Comparison of ENCODE assay signal across 10 cellular contexts in the genomic region with DNA sequence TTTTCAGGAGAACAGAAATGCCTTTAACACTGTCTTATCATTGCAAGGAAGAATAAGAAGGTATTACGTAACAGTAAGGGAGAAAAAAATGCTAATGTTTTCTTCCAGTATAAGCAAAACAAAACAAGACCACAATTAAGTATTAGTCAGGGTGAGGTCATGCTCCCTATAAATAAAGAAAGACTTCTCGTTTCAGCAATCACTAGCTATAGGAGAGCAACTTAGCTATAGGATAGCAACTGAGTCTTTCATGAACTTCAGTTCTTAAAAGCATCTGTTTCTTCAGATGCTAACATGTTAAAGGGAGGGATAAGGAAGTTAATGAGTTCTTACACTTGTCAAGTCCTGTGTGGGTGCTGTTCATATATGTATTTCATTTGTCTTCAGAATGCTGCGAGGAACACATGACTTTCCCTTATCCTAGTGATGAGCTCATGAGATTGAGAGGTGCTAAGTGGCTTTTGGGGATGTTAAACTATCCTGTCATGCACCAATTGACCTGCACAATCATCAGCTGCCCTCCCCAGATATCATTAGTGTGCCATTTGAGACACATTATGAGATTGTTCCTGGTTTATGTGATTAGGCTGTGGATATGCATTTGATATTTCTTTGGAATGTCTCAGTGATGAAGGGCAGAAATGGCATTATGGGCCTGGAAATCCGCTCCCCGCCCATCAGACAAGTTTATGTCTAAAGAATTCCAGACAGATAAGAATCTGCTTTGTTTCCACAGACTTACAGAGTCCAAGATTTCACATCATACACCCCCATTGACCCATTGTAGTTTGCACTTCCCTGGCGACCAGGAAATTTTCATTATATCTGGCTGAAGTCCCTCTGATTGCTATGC. TPM values are rescaled to one million over a fixed set of nuclear protein-coding genes. Genes with fewer than 3 reads are reported as not detected.
DNase-seq lines count a peak whose midpoint lies in the region; ATAC-seq and TF ChIP-seq lines count a peak whose summit lies in the region.
"Had no signal": no experiment of that assay in that cellular context is flagged by ENCODE, and none has a peak within 500 bp of the region (broad histone marks: within the 10 kb centered on the region; RNA-seq: fewer than 3 reads in every experiment).

No MANE protein-coding gene starts in this region.

- H3K36me3 ChIP-seq in upper lobe of left lung (no peaks in the 10 kb centered on the region), endodermal cell (ENCODE audit: control insufficient read depth, insufficient read depth, low read length) (no peaks in the 10 kb centered on the region)
- H3K36me3 ChIP-seq: BE2C had no signal

- H3K27me3 Mint-ChIP-seq in endodermal cell (ENCODE audit: insufficient read depth): no peaks in the 10 kb centered on the region

- peaks cover 28 to 55% (median 44%) of the 10 kb centered on the region in 4 donors for H3K4me1 ChIP-seq in upper lobe of left lung
- H3K4me1 ChIP-seq in endodermal cell (ENCODE audit: control insufficient read depth, insufficient read depth, low read length): peaks cover 25% of the 10 kb centered on the region

- peak; percentile 50 for DNase-seq in NCI-H345 (lab: John Stamatoyannopoulos, UW)
- DNase-seq in NCI-H345 treated with DMSO at 0.1 percent for 48 hours (lab: John Stamatoyannopoulos, UW; ENCODE audit: unreplicated experiment): no peak
- peak; percentile 8 to 65 for DNase-seq in SW 1271 (lab: John Stamatoyannopoulos, UW)
- DNase-seq in islet precursor cell: peak; percentile 49
- no peak for DNase-seq in upper lobe of left lung
- no peak for DNase-seq in endodermal cell
- no peak for DNase-seq in activated gamma-delta T cell treated with Interleukin-2 at 50 U/mL for 16 hours
- DNase-seq in amygdala (lab: John Stamatoyannopoulos, UW): no peak
- DNase-seq: activated CD4-positive, alpha-beta memory T cell treated with anti-CD3 and anti-CD28 coated beads, Interleukin-2, amount 10 ng/mL, durations not matched to agents 7 days and 5 days; BE2C had no signal

- no peak for TF ChIP-seq POLR2A in upper lobe of left lung (IDR thresholded peaks at IDR 0.05)

- no peaks in the 10 kb centered on the region for H3K9me3 Mint-ChIP-seq in endodermal cell
- H3K9me3 Mint-ChIP-seq: activated CD4-positive, alpha-beta memory T cell treated with anti-CD3 and anti-CD28 coated beads, Interleukin-2, amount 10 ng/mL, durations not matched to agents 7 days and 5 days had no signal

- no peak overlapping the region for H3K27ac Mint-ChIP-seq in endodermal cell
- H3K27ac Mint-ChIP-seq: activated CD4-positive, alpha-beta memory T cell treated with anti-CD3 and anti-CD28 coated beads, Interleukin-2, amount 10 ng/mL, durations not matched to agents 7 days and 5 days had no signal

- ATAC-seq in upper lobe of left lung (ENCODE audit: low FRiP score in 2 of 2): peak in 1 of 2 donors; percentile 62

- H3K9me3 ChIP-seq in upper lobe of left lung (no peaks in the 10 kb centered on the region), endodermal cell (ENCODE audit: control insufficient read depth, low read length) (no peaks in the 10 kb centered on the region)
- H3K9me3 ChIP-seq: BE2C had no signal

- peak in 1 of 4 donors; percentile 10 for TF ChIP-seq EP300 in upper lobe of left lung (IDR thresholded peaks at IDR 0.05)

- H3K4me1 Mint-ChIP-seq in endodermal cell: peaks cover 31% of the 10 kb centered on the region
- H3K4me1 Mint-ChIP-seq: activated CD4-positive, alpha-beta memory T cell treated with anti-CD3 and anti-CD28 coated beads, Interleukin-2, amount 10 ng/mL, durations not matched to agents 7 days and 5 days had no signal

- H3K27ac ChIP-seq in upper lobe of left lung: peak overlapping the region; percentile 23 to 64 (median 48)
- no peak overlapping the region for H3K27ac ChIP-seq in endodermal cell (ENCODE audit: low read depth, low read length)

- H3K9ac ChIP-seq in endodermal cell (ENCODE audit: extremely low read depth, low read length, poor library complexity, severe bottlenecking): no peak overlapping the region

- TF ChIP-seq CTCF in upper lobe of left lung (IDR thresholded peaks at IDR 0.05) (no peak), endodermal cell (conservative IDR thresholded peaks at IDR 0.05) (no peak)

- no peaks in the 10 kb centered on the region for H3K27me3 ChIP-seq in upper lobe of left lung
- H3K27me3 ChIP-seq in endodermal cell (ENCODE audit: control insufficient read depth, insufficient read depth, low read length, poor library complexity, severe bottlenecking): no peaks in the 10 kb centered on the region
- H3K27me3 ChIP-seq: BE2C had no signal

- no peaks in the 10 kb centered on the region for H3K36me3 Mint-ChIP-seq in endodermal cell (ENCODE audit: low read depth)

- H3K4me3 ChIP-seq in upper lobe of left lung (no peak overlapping the region), endodermal cell (ENCODE audit: low read length) (no peak overlapping the region)

- H3K4me3 Mint-ChIP-seq in endodermal cell: no peak overlapping the region
- H3K4me3 Mint-ChIP-seq: activated CD4-positive, alpha-beta memory T cell treated with anti-CD3 and anti-CD28 coated beads, Interleukin-2, amount 10 ng/mL, durations not matched to agents 7 days and 5 days had no signal

- WGBS in upper lobe of left lung, 2 donors: 55 to 60% methylated on average over 6 of the region's 6 CpGs
- 65 to 92% methylated on average over 4 to 5 of the region's 6 CpGs for WGBS in endodermal cell (ENCODE audit: insufficient coverage in 1 of 2, insufficient read length in 1 of 2), 2 experiments

RNA-seq across cellular contexts. Expression of gene LAMA4, which starts 37.4 kb away (rescaled TPM):
- total RNA-seq in upper lobe of left lung (100 to 1,000 TPM in 2 of 6 donors, 10 to 100 TPM in 4; 29.5 to 119 (median 58.9) TPM), endodermal cell (1 to 10 TPM in 1 of 2 donors, under 1 TPM in 1; 0.24 to 3.7 TPM)
- 6.4 TPM for polyA plus RNA-seq in endodermal cell (2013, experiment 1 of 2)
- 4.8 TPM for polyA plus RNA-seq in endodermal cell (2013, experiment 2 of 2)
- total RNA-seq: activated CD4-positive, alpha-beta memory T cell treated with anti-CD3 and anti-CD28 coated beads, Interleukin-2, amount 10 ng/mL, durations not matched to agents 7 days and 5 days had no signal

Comparison
In these comparisons a context has a peak if more than half of its experiments do, and no peak if none do; other contexts are left out.
1. DNase-seq: peak in NCI-H345 (single experiment), SW 1271 (2 of 2) and islet precursor cell (single experiment); none in NCI-H345 treated with DMSO at 0.1 percent for 48 hours (single experiment), upper lobe of left lung (0 of 2), endodermal cell (single experiment), activated gamma-delta T cell treated with Interleukin-2 at 50 U/mL for 16 hours (single experiment) and amygdala (0 of 56).
2. RNA of gene LAMA4, which starts 37.4 kb away (total RNA-seq): 29.5 to 119 TPM in upper lobe of left lung; 0.24 to 3.7 TPM in endodermal cell; every median in the first group is over 4 times any median in the second.